ENCODE assay signal across 33 cellular contexts in the genomic region with DNA sequence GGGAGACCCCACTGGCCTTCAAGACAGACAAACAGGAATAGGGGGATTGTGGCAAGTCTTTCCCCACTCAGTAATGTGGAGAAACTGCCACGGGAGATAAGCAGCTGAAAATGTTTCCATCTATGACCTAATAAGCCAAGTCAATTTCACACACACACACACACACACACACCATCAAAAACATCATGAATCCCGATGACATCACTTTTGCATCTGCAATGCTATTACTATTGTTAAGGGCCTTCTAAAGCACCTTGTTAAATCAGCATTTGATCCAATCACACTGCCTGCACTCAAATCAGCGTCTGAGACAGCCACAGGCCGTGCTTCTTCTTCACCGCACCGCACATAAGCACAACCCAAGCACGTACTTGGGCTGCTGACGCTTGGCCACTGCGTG.
"Had no signal": no experiment of that assay in that cellular context is flagged by ENCODE, and none has a peak within 500 bp of the region (broad histone marks: within the 10 kb centered on the region; RNA-seq: fewer than 3 reads in every experiment).

No MANE protein-coding gene starts in this region.

- H3K36me3 Mint-ChIP-seq: activated CD4-positive, alpha-beta memory T cell treated with anti-CD3 and anti-CD28 coated beads for 36 hours; activated naive CD8-positive, alpha-beta T cell treated with anti-CD3 and anti-CD28 coated beads for 36 hours; natural killer cell treated with Interleukin-12 subunit alpha and Interleukin-12 subunit beta and Interleukin-15 and Interleukin-18, amount 100 ng/mL, for 72 hours; stimulated activated memory B cell treated with anti-CD40 and anti-IgM and Interleukin-4, amounts not matched to agents 10 μg/mL and 1 μg/mL and 100 μg/mL, for 72 hours had no signal

- ATAC-seq: activated CD4-positive, CD25-positive, alpha-beta regulatory T cell treated with anti-CD3 and anti-CD28 coated beads, Interleukin-2, amount 50 U/mL, for 24 hours; esophagus mucosa; foreskin keratinocyte; heart right ventricle; left lung; lower lobe of right lung; mucosa of descending colon; natural killer cell treated with Interleukin-12 subunit alpha and Interleukin-12 subunit beta and Interleukin-15 and Interleukin-18, amount 100 ng/mL, for 72 hours; stimulated activated memory B cell treated with anti-CD40 and anti-IgM and Interleukin-4, amounts not matched to agents 10 μg/mL and 1 μg/mL and 100 μg/mL, for 72 hours had no signal

- H3K27ac Mint-ChIP-seq: activated CD4-positive, alpha-beta memory T cell treated with anti-CD3 and anti-CD28 coated beads for 36 hours; activated CD4-positive, alpha-beta T cell treated with anti-CD3 and anti-CD28 coated beads, Interleukin-2, amount 10 ng/mL, durations not matched to agents 24 days and 14 days; activated naive CD4-positive, alpha-beta T cell treated with anti-CD3 and anti-CD28 coated beads for 36 hours; activated naive CD8-positive, alpha-beta T cell treated with anti-CD3 and anti-CD28 coated beads for 36 hours; activated T-helper 1 cell treated with anti-CD3 and anti-CD28 coated beads, Interleukin-12 subunit alpha, Interleukin-12 subunit beta, Interleukin-2, Interleukin-4 antibody, amounts not matched to agents 30 ng/mL and 10 ng/mL and 1 ng/mL, durations not matched to agents 14 hours and 24 hours and 36 hours; dendritic cell treated with granulocyte-macrophage colony-stimulating factor and Interleukin-4, amounts not matched to agents 40 ng/mL and 50 ng/mL, for 4 days; endodermal cell; natural killer cell treated with Interleukin-12 subunit alpha and Interleukin-12 subunit beta and Interleukin-15 and Interleukin-18, amount 100 ng/mL, for 72 hours; stimulated activated memory B cell treated with anti-CD40 and anti-IgM and Interleukin-4, amounts not matched to agents 10 μg/mL and 1 μg/mL and 100 μg/mL, for 72 hours; T-helper 1 cell treated with Interleukin-12 subunit alpha and Interleukin-12 subunit beta and Interleukin-4 antibody, amounts not matched to agents 30 μg/mL and 1 μg/mL, for 36 hours had no signal

- H3K4me3 Mint-ChIP-seq: activated CD4-positive, alpha-beta memory T cell treated with anti-CD3 and anti-CD28 coated beads for 36 hours; activated CD4-positive, alpha-beta T cell treated with anti-CD3 and anti-CD28 coated beads, Interleukin-2, amount 10 ng/mL, durations not matched to agents 24 days and 14 days; activated naive CD4-positive, alpha-beta T cell treated with anti-CD3 and anti-CD28 coated beads for 36 hours; activated naive CD8-positive, alpha-beta T cell treated with anti-CD3 and anti-CD28 coated beads for 36 hours; activated T-helper 1 cell treated with anti-CD3 and anti-CD28 coated beads, Interleukin-12 subunit alpha, Interleukin-12 subunit beta, Interleukin-2, Interleukin-4 antibody, amounts not matched to agents 30 ng/mL and 10 ng/mL and 1 ng/mL, durations not matched to agents 14 hours and 24 hours and 36 hours; dendritic cell treated with granulocyte-macrophage colony-stimulating factor and Interleukin-4, amounts not matched to agents 40 ng/mL and 50 ng/mL, for 4 days; endodermal cell; natural killer cell treated with Interleukin-12 subunit alpha and Interleukin-12 subunit beta and Interleukin-15 and Interleukin-18, amount 100 ng/mL, for 72 hours; stimulated activated memory B cell treated with anti-CD40 and anti-IgM and Interleukin-4, amounts not matched to agents 10 μg/mL and 1 μg/mL and 100 μg/mL, for 72 hours; T-helper 1 cell treated with Interleukin-12 subunit alpha and Interleukin-12 subunit beta and Interleukin-4 antibody, amounts not matched to agents 30 μg/mL and 1 μg/mL, for 36 hours had no signal

- H3K4me1 Mint-ChIP-seq: activated CD4-positive, alpha-beta T cell treated with anti-CD3 and anti-CD28 coated beads, Interleukin-2, amount 10 ng/mL, durations not matched to agents 24 days and 14 days; activated naive CD8-positive, alpha-beta T cell treated with anti-CD3 and anti-CD28 coated beads for 36 hours; stimulated activated memory B cell treated with anti-CD40 and anti-IgM and Interleukin-4, amounts not matched to agents 10 μg/mL and 1 μg/mL and 100 μg/mL, for 72 hours had no signal

- H3K27me3 Mint-ChIP-seq: activated naive CD8-positive, alpha-beta T cell treated with anti-CD3 and anti-CD28 coated beads for 36 hours; stimulated activated memory B cell treated with anti-CD40 and anti-IgM and Interleukin-4, amounts not matched to agents 10 μg/mL and 1 μg/mL and 100 μg/mL, for 72 hours had no signal

- H3K9me3 Mint-ChIP-seq: activated CD4-positive, alpha-beta memory T cell treated with anti-CD3 and anti-CD28 coated beads for 36 hours; activated CD4-positive, alpha-beta T cell treated with anti-CD3 and anti-CD28 coated beads, Interleukin-2, amount 10 ng/mL, durations not matched to agents 24 days and 14 days; activated naive CD4-positive, alpha-beta T cell treated with anti-CD3 and anti-CD28 coated beads for 36 hours; activated naive CD8-positive, alpha-beta T cell treated with anti-CD3 and anti-CD28 coated beads for 36 hours; activated T-helper 1 cell treated with anti-CD3 and anti-CD28 coated beads, Interleukin-12 subunit alpha, Interleukin-12 subunit beta, Interleukin-2, Interleukin-4 antibody, amounts not matched to agents 30 ng/mL and 10 ng/mL and 1 ng/mL, durations not matched to agents 14 hours and 24 hours and 36 hours; dendritic cell treated with granulocyte-macrophage colony-stimulating factor and Interleukin-4, amounts not matched to agents 40 ng/mL and 50 ng/mL, for 4 days; endodermal cell; natural killer cell treated with Interleukin-12 subunit alpha and Interleukin-12 subunit beta and Interleukin-15 and Interleukin-18, amount 100 ng/mL, for 72 hours; stimulated activated memory B cell treated with anti-CD40 and anti-IgM and Interleukin-4, amounts not matched to agents 10 μg/mL and 1 μg/mL and 100 μg/mL, for 72 hours; T-helper 1 cell treated with Interleukin-12 subunit alpha and Interleukin-12 subunit beta and Interleukin-4 antibody, amounts not matched to agents 30 μg/mL and 1 μg/mL, for 36 hours had no signal

- DNase-seq: activated CD4-positive, alpha-beta memory T cell treated with anti-CD3 and anti-CD28 coated beads for 36 hours; activated CD4-positive, alpha-beta T cell treated with anti-CD3 and anti-CD28 coated beads, Interleukin-2, amount 10 ng/mL, durations not matched to agents 24 days and 14 days; activated CD8-positive, alpha-beta memory T cell treated with anti-CD3 and anti-CD28 coated beads, Interleukin-2, amount 50 U/mL, for 4 hours; activated effector memory CD4-positive, alpha-beta T cell treated with anti-CD3 and anti-CD28 coated beads, Interleukin-2, amount 50 U/mL, for 16 hours; activated naive CD4-positive, alpha-beta T cell treated with anti-CD3 and anti-CD28 coated beads for 36 hours; activated naive CD8-positive, alpha-beta T cell treated with anti-CD3 and anti-CD28 coated beads for 36 hours; activated T-cell treated with anti-CD3 and anti-CD28 coated beads, Interleukin-2, amount 50 U/mL, for 1 hour; brain microvascular endothelial cell; caudate nucleus; endodermal cell; foreskin keratinocyte; heart right ventricle; kidney glomerular epithelial cell; left lung; lower lobe of right lung; mucosa of descending colon; ovary; retina; sigmoid colon; small intestine; stimulated activated CD4-positive, alpha-beta T cell treated with anti-CD3 and anti-CD28 coated beads, Interleukin-4, amount 100 ng/mL, for 24 hours; stomach; T-helper 9 cell; thyroid gland; upper lobe of left lung; WERI-Rb-1 had no signal
